8 cellular contexts compared by ENCODE assay signal in the genomic region with DNA sequence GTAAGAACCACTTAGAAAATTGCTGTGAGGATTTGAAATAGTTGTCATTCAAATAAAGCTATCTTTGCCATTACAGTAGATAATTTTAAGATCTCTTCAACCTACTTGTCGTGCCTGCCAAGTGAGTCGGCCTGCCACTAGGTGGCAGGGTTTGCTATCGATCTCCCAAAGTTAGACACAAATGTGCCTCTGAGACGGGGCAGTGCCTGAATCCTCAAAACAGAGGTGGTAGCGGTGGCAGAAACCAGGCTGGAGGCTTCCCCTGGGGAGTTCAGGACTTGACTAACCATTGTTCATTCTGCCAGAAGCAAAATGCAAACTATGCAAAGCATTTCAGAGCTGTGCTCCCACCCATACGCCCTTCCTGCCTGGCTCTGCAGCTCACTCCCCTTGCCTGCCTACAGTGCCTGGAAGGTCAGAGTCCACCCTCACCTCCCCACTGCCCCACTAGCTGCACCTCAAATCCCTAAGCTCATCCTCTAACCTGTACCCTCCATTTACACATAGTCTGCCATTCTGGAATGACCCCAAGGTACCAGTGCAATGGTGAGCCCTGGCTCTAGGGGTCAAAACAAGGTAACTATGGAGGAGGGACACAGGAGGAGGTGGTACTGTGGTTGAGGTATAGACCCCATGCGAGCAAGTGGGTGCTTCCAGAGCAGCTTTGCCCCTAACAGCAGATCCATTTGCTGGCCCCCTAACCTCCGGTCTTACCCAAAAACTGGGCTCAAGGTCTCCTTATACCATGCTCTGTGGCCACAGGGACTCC.
DNase-seq lines count a peak whose midpoint lies in the region; ATAC-seq and TF ChIP-seq lines count a peak whose summit lies in the region.

No MANE protein-coding gene starts in this region.

- DNase-seq in AG04449 (ENCODE audit: low read depth, low spot score) (peak; percentile 12), NCI-H2107 treated with DMSO at 0.1 percent for 48 hours (lab: John Stamatoyannopoulos, UW; ENCODE audit: unreplicated experiment) (peak; percentile 73), WTC11 (ENCODE audit: low spot score) (peak; percentile 85), left colon (peak; percentile 68 to 84)
- DNase-seq in central memory CD4-positive, alpha-beta T cell = peak; percentile 13
- DNase-seq in stimulated activated CD4-positive, alpha-beta T cell treated with anti-CD3 and anti-CD28 coated beads, Interleukin-4, amount 100 ng/mL, for 24 hours = peak; percentile 79

- no peaks in the 10 kb centered on the region for H3K27me3 Mint-ChIP-seq in WTC11 (ENCODE audit: low read depth)

- CTCF ChIA-PET in AG04449 (lab: Yijun Ruan, JAX) (interaction anchor here (0.6 to 4.1 kb wide), 35 partner anchors 8 to 685 kb away, joined by 3 to 61 read pairs (median 4); no protein-coding TSS in a partner anchor), WTC11 (lab: Charles Lee) (interaction anchor here (0.6 to 4.1 kb wide), 36 partner anchors 9 to 323 kb away, joined by 3 to 35 read pairs (median 4); partner anchors contain the start of gene PLEKHA7)

- no peak overlapping the region for H3K4me3 Mint-ChIP-seq in WTC11

- no peak overlapping the region for H3K27ac Mint-ChIP-seq in WTC11

- H3K4me3 ChIP-seq in AG04449 (ENCODE audit: low read depth, low read length) = no peak overlapping the region

- POLR2A ChIA-PET in AG04449 (lab: Yijun Ruan, JAX) = no interaction called here
- POLR2A ChIA-PET in WTC11 (lab: Charles Lee) = no interaction called here

- no peaks in the 10 kb centered on the region for H3K36me3 Mint-ChIP-seq in WTC11

- TF ChIP-seq CTCF in AG04449 (IDR thresholded peaks at IDR 0.05; ENCODE audit: insufficient read depth, low read length, missing control alignments) (peak; percentile 80), WTC11 (IDR thresholded peaks at IDR 0.05) (peak; percentile 78)

- peaks cover 9% of the 10 kb centered on the region for H3K4me1 Mint-ChIP-seq in WTC11

- intact Hi-C loops in left colon (cut with DNase I, micrococcal nuclease) = loop anchor here in 1 of 2 donors (10.0 kb wide), 1 partner anchor 244 kb away; no protein-coding TSS in a partner anchor

- peak; percentile 88 for ATAC-seq in GM18517 (IDR thresholded peaks at IDR 0.05; ENCODE audit: unreplicated experiment)
- ATAC-seq in HG03045 (IDR thresholded peaks at IDR 0.05; ENCODE audit: unreplicated experiment) = peak; percentile 70
- ATAC-seq in WTC11 = peak; percentile 94
- peak; percentile 76 for ATAC-seq in left colon

- H3K9me3 Mint-ChIP-seq in WTC11 = no peaks in the 10 kb centered on the region

TF ChIP-seq in WTC11, 78 proteins besides CTCF, POLR2A, EP300 and RAD21:
- TF ChIP-seq TEAD1 (CRISPR knock-in tag; IDR thresholded peaks at IDR 0.05) = no peak
- no peak for TF ChIP-seq CDX4 (CRISPR knock-in tag; IDR thresholded peaks at IDR 0.05; ENCODE audit: borderline replicate concordance)
- TF ChIP-seq ZNF416 (CRISPR knock-in tag; IDR thresholded peaks at IDR 0.05) = no peak
- TF ChIP-seq GTF2I (CRISPR knock-in tag; conservative IDR thresholded peaks at IDR 0.05) = no peak
- TF ChIP-seq, protein P1, sequence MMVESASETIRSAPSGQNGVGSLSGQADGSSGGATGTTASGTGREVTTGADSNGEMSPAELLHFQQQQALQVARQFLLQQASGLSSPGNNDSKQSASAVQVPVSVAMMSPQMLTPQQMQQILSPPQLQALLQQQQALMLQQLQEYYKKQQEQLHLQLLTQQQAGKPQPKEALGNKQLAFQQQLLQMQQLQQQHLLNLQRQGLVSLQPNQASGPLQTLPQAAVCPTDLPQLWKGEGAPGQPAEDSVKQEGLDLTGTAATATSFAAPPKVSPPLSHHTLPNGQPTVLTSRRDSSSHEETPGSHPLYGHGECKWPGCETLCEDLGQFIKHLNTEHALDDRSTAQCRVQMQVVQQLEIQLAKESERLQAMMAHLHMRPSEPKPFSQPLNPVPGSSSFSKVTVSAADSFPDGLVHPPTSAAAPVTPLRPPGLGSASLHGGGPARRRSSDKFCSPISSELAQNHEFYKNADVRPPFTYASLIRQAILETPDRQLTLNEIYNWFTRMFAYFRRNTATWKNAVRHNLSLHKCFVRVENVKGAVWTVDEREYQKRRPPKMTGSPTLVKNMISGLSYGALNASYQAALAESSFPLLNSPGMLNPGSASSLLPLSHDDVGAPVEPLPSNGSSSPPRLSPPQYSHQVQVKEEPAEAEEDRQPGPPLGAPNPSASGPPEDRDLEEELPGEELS (CRISPR knock-in tag; IDR thresholded peaks at IDR 0.05) = no peak
- no peak for TF ChIP-seq ZNF512 (CRISPR knock-in tag; IDR thresholded peaks at IDR 0.05; ENCODE audit: borderline replicate concordance)
- no peak for TF ChIP-seq ZNF317 (CRISPR knock-in tag; IDR thresholded peaks at IDR 0.05; ENCODE audit: borderline replicate concordance, low read depth)
- no peak for TF ChIP-seq ZNF425 (CRISPR knock-in tag; conservative IDR thresholded peaks at IDR 0.05)
- no peak for TF ChIP-seq JAZF1 (CRISPR knock-in tag; IDR thresholded peaks at IDR 0.05)
- TF ChIP-seq MYBL2 (CRISPR knock-in tag; IDR thresholded peaks at IDR 0.05) = no peak
- TF ChIP-seq ETV6 (CRISPR knock-in tag; IDR thresholded peaks at IDR 0.05) = no peak
- no peak for TF ChIP-seq RELA (CRISPR knock-in tag; IDR thresholded peaks at IDR 0.05; ENCODE audit: borderline replicate concordance)
- TF ChIP-seq FOXK1 (CRISPR knock-in tag; IDR thresholded peaks at IDR 0.05) = no peak
- TF ChIP-seq IRF2 (CRISPR knock-in tag; IDR thresholded peaks at IDR 0.05; ENCODE audit: borderline replicate concordance, low read depth) = no peak
TF ChIP-seq in WTC11: peak in this region for 0.

Comparison
In these comparisons a context has a peak if more than half of its experiments do, and no peak if none do; other contexts are left out.
1. DNase-seq: peak in every context shown above with its lines; median percentile 85 in WTC11; 79 in stimulated activated CD4-positive, alpha-beta T cell treated with anti-CD3 and anti-CD28 coated beads, Interleukin-4, amount 100 ng/mL, for 24 hours; 76 in left colon; 73 in NCI-H2107 treated with DMSO at 0.1 percent for 48 hours; 13 in central memory CD4-positive, alpha-beta T cell; 12 in AG04449.